Comparison of ENCODE assay signal across 7 cellular contexts in genomic region chr1:67429011-67429527, GRCh38. TPM values are rescaled to one million over a fixed set of nuclear protein-coding genes. Genes with fewer than 3 reads are reported as not detected.
DNase-seq lines count a peak whose midpoint lies in the region; ATAC-seq and TF ChIP-seq lines count a peak whose summit lies in the region.

No MANE protein-coding gene starts in this region.

- intact Hi-C loops in adrenal gland (cut with DNase I), result no loop called here

- H3K4me3 ChIP-seq in Peyer's patch (peak overlapping the region; percentile 72 to 95 (median 85)), adrenal gland (peak overlapping the region; percentile 87 to 100 (median 92))

- peaks cover 0 to 22% (median 0%) of the 10 kb centered on the region in 3 donors for H3K36me3 ChIP-seq in Peyer's patch
- H3K36me3 ChIP-seq in adrenal gland (replicated peaks in 1 of 2), result peaks cover 0 to 23% of the 10 kb centered on the region in 2 donors

- no peaks in the 10 kb centered on the region for H3K9me3 ChIP-seq in Peyer's patch
- no peaks in the 10 kb centered on the region for H3K9me3 ChIP-seq in adrenal gland (replicated peaks in 1 of 3)

- H3K27ac ChIP-seq in Peyer's patch (peak overlapping the region; percentile 90 to 95 (median 92)), adrenal gland (peak overlapping the region in 4 of 5 donors; percentile 92 to 96 (median 93))

- TF ChIP-seq POLR2A in GM19099 (IDR thresholded peaks at IDR 0.05; ENCODE audit: extremely low read depth, insufficient read length, low read depth) (peak; percentile 22), Peyer's patch (IDR thresholded peaks at IDR 0.05) (no peak), adrenal gland (IDR thresholded peaks at IDR 0.05) (no peak)

- no peak for ATAC-seq in HG03457 (IDR thresholded peaks at IDR 0.05; ENCODE audit: unreplicated experiment)
- ATAC-seq in GM18867 (IDR thresholded peaks at IDR 0.05; ENCODE audit: unreplicated experiment), result no peak

- DNase-seq in Peyer's patch (peak in 1 of 3 donors; percentile 55), adrenal gland (peak in 4 of 7 donors; percentile 17 to 29 (median 21)), kidney glomerular epithelial cell (lab: John Stamatoyannopoulos, UW) (peak; percentile 26)
- peak; percentile 23 to 24 for DNase-seq in stimulated activated CD4-positive, alpha-beta T cell treated with anti-CD3 and anti-CD28 coated beads, Interleukin-2, amount 100 ng/mL, for 48 hours

- TF ChIP-seq CTCF in Peyer's patch (IDR thresholded peaks at IDR 0.05) (no peak), adrenal gland (IDR thresholded peaks at IDR 0.05) (no peak)

- 0 to 1% (median 0%) methylated on average over 19 to 25 of the region's 25 CpGs for WGBS in adrenal gland, 4 donors

- H3K4me1 ChIP-seq in Peyer's patch (peaks cover 0 to 24% (median 6%) of the 10 kb centered on the region in 4 donors), adrenal gland (replicated peaks in 1 of 2) (peaks cover 15 to 35% of the 10 kb centered on the region in 2 donors)

- no peaks in the 10 kb centered on the region for H3K27me3 ChIP-seq in Peyer's patch
- H3K27me3 ChIP-seq in adrenal gland, result no peaks in the 10 kb centered on the region

RNA-seq across cellular contexts. Expression of gene SERBP1, which starts 1.1 kb away (rescaled TPM):
- total RNA-seq in Peyer's patch (100 to 1,000 TPM in 3 of 4 donors, 10 to 100 TPM in 1; 99.5 to 171 (median 103) TPM), adrenal gland (100 to 1,000 TPM; 122 to 183 (median 154) TPM)
- polyA plus RNA-seq in adrenal gland, result 100 to 1,000 TPM in 1 of 3 donors, 10 to 100 TPM in 2; 59.7 to 226 (median 79.5) TPM
